ENCODE assay signal across 8 cellular contexts in the genomic region with DNA sequence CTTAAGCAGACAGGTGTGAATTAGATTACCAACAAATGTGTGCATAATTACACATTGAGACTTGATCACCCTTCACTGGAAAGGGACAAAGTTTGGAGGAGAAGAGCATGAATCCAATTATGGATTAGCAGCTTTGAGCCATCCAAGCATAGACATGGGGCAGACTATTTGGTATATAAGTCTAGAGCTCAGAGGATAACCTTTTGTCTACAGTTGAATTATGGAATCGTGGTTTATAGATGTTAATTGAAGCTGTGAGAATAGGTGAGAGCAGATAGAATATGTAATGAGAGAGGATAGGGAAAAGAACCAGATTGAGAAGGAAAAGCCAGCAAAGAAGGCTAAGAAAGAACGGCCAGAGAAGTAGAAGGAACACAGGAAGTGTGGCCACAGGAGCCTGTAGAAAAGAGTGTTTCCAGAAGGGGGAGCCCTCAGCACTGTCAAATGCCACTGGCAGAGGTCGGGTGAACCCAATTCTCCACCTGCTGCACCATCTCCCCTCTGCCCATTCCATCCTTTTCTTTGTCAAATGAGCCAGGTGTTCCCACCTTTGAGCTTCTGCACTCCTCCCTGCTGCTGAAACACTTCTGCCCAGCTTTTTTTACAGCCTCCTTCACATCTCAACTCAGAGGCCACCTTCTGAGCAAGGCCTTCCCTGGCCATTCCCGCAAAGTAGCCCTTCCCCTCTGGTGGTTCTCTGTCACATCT. TPM values are rescaled to one million over a fixed set of nuclear protein-coding genes. Genes with fewer than 3 reads are reported as not detected.
DNase-seq lines count a peak whose midpoint lies in the region; ATAC-seq and TF ChIP-seq lines count a peak whose summit lies in the region.

No MANE protein-coding gene starts in this region.

- H3K9ac ChIP-seq in OCI-LY1 (ENCODE audit: low read length), result no peak overlapping the region

- no peaks in the 10 kb centered on the region for H3K27me3 Mint-ChIP-seq in nephron progenitor cell (ENCODE audit: low read depth, poor library complexity)

- H3K9me3 ChIP-seq in OCI-LY1 (ENCODE audit: low read length) (no peaks in the 10 kb centered on the region), transverse colon (no peaks in the 10 kb centered on the region)

- no peak overlapping the region for H3K4me3 Mint-ChIP-seq in nephron progenitor cell

- H4K20me1 ChIP-seq in OCI-LY1 (ENCODE audit: insufficient read depth, low read length), result no peaks in the 10 kb centered on the region

- WGBS in transverse colon (ENCODE audit: low coverage in 1 of 2), 2 donors, result 32 to 34% methylated on average over 4 of the region's 4 CpGs

- in situ Hi-C loops in transverse colon (cut with MboI; ENCODE audit: low pct_ligation_motif_present in 1 of 4, low pct_unique_long_range_greater_than_20kb in 1 of 4, low sequenced_read_pairs in 3 of 4), result loop anchor here in 1 of 4 donors (10.0 kb wide), 1 partner anchor 166 kb away; no protein-coding TSS in a partner anchor

- TF ChIP-seq POLR2A in transverse colon (IDR thresholded peaks at IDR 0.05), result no peak

- H3K4me2 ChIP-seq in OCI-LY1 (ENCODE audit: low read length), result no peak overlapping the region

- ATAC-seq in esophagus mucosa (peak; percentile 71), GM19328 (IDR thresholded peaks at IDR 0.05; ENCODE audit: unreplicated experiment) (no peak)

- no peaks in the 10 kb centered on the region for H3K9me3 Mint-ChIP-seq in nephron progenitor cell

- H3K4me1 Mint-ChIP-seq in nephron progenitor cell, result no peaks in the 10 kb centered on the region

- TF ChIP-seq EP300 in transverse colon (IDR thresholded peaks at IDR 0.05; ENCODE audit: low read depth), result no peak

- H3K79me2 ChIP-seq in OCI-LY1 (ENCODE audit: insufficient read depth, low read length), result no peaks in the 10 kb centered on the region

- H3K27ac ChIP-seq in OCI-LY1 (ENCODE audit: low read depth, low read length, poor library complexity, severe bottlenecking) (no peak overlapping the region), transverse colon (peak overlapping the region; percentile 24 to 42 (median 30))

- H3F3A ChIP-seq in OCI-LY1 (ENCODE audit: insufficient read depth, low read length), result no peaks in the 10 kb centered on the region

- DNase-seq in DMS 273 treated with DMSO at 0.1 percent for 48 hours (lab: John Stamatoyannopoulos, UW) (peak; percentile 12), HuH-7.5 (ENCODE audit: low spot score) (peak; percentile 55), nephron progenitor cell (peak; percentile 65), transverse colon (peak; percentile 73)
- peak; percentile 61 for DNase-seq in activated CD8-positive, alpha-beta memory T cell treated with anti-CD3 and anti-CD28 coated beads, Interleukin-2, amount 50 U/mL, for 4 hours

- H3K27me3 ChIP-seq in OCI-LY1 (ENCODE audit: insufficient read depth, low read length) (no peaks in the 10 kb centered on the region), transverse colon (no peaks in the 10 kb centered on the region)

- TF ChIP-seq CTCF in OCI-LY1 (IDR thresholded peaks at IDR 0.05; ENCODE audit: low read length) (peak; percentile 75; the same call in 1 of the 2 replicates), nephron progenitor cell (IDR thresholded peaks at IDR 0.05) (peak; percentile 71), transverse colon (IDR thresholded peaks at IDR 0.05) (peak; percentile 62 to 70 (median 64))

- H3K4me3 ChIP-seq in OCI-LY1 (ENCODE audit: low read depth, low read length, poor library complexity, severe bottlenecking), result no peak overlapping the region
- H3K4me3 ChIP-seq in transverse colon, result no peak overlapping the region

- intact Hi-C loops in transverse colon (cut with DNase I; ENCODE audit: low total_unique reads), result loop anchor here (10.0 kb wide), 1 partner anchor 96 kb away; a partner anchor contains a TSS

- no peak overlapping the region for H3K27ac Mint-ChIP-seq in nephron progenitor cell

- H3K4me1 ChIP-seq in OCI-LY1 (ENCODE audit: insufficient read depth, low read length, severe bottlenecking) (no peaks in the 10 kb centered on the region), transverse colon (peaks cover 0 to 12% (median 4%) of the 10 kb centered on the region in 4 donors)

- no peak overlapping the region for H2AFZ ChIP-seq in OCI-LY1 (ENCODE audit: low read length)

- H3K9me2 ChIP-seq in OCI-LY1 (ENCODE audit: low read depth, low read length), result no peaks in the 10 kb centered on the region

- H3K36me3 ChIP-seq in OCI-LY1 (ENCODE audit: insufficient read depth, low read length) (peaks cover 61% of the 10 kb centered on the region), transverse colon (peaks cover 0 to 65% (median 26%) of the 10 kb centered on the region in 4 donors)

- H3K36me3 Mint-ChIP-seq in nephron progenitor cell (ENCODE audit: low read depth), result peaks cover 54% of the 10 kb centered on the region

RNA-seq across cellular contexts. Expression of a gene that starts 7.3 kb away (rescaled TPM):
- total RNA-seq in esophagus mucosa, result 15.8 TPM
- 100 to 1,000 TPM in 1 of 4 donors, 10 to 100 TPM in 3; 14.9 to 210 (median 37.0) TPM for total RNA-seq in transverse colon

RNA-seq across cellular contexts. Expression of a gene that starts 7.4 kb away (rescaled TPM):
- total RNA-seq in esophagus mucosa (not detected), transverse colon (10 to 100 TPM in 1 of 4 donors, 1 to 10 TPM in 3; 1.7 to 14.9 (median 2.6) TPM)

RNA-seq across cellular contexts. Expression of a gene that starts 13.4 kb away (rescaled TPM):
- total RNA-seq in esophagus mucosa (46.5 TPM), transverse colon (10 to 100 TPM in 1 of 4 donors, 1 to 10 TPM in 3; 2.7 to 27.1 (median 6.9) TPM)

RNA-seq across cellular contexts. Expression of a gene that starts 28.0 kb away (rescaled TPM):
- total RNA-seq in esophagus mucosa (not detected), transverse colon (10 to 100 TPM in 1 of 4 donors, 1 to 10 TPM in 2, not detected in 1; 3.5 to 36.3 (median 4.6) TPM)

RNA-seq across cellular contexts. Expression of a gene that starts 34.5 kb away (rescaled TPM):
- total RNA-seq in esophagus mucosa (7.1 TPM), transverse colon (100 to 1,000 TPM in 1 of 4 donors, 10 to 100 TPM in 3; 36.7 to 222 (median 63.0) TPM)

Comparison
In these comparisons a context has a peak if more than half of its experiments do, and no peak if none do; other contexts are left out.
1. DNase-seq: peak in every context shown above with its lines; median percentile 73 in transverse colon; 65 in nephron progenitor cell; 61 in activated CD8-positive, alpha-beta memory T cell treated with anti-CD3 and anti-CD28 coated beads, Interleukin-2, amount 50 U/mL, for 4 hours; 55 in HuH-7.5; 12 in DMS 273 treated with DMSO at 0.1 percent for 48 hours.